15 cellular contexts compared by ENCODE assay signal in genomic region chr9:134469041-134469875, GRCh38.
DNase-seq lines count a peak whose midpoint lies in the region; ATAC-seq and TF ChIP-seq lines count a peak whose summit lies in the region.
"Had no signal": no experiment of that assay in that cellular context is flagged by ENCODE, and none has a peak within 500 bp of the region (broad histone marks: within the 10 kb centered on the region; RNA-seq: fewer than 3 reads in every experiment).

No MANE protein-coding gene starts in this region.

- H3K4me3 ChIP-seq in ovary (no peak overlapping the region), aorta (ENCODE audit: low read length in 2 of 2) (no peak overlapping the region), MG63 (no peak overlapping the region)

- intact Hi-C loops in left cardiac atrium (cut with DNase I) (no loop called here), ovary (cut with DNase I) (loop anchor here in 1 of 4 donors (10.0 kb wide), 1 partner anchor 56 kb away; no protein-coding TSS in a partner anchor), aorta (cut with DNase I) (no loop called here)

- WGBS in ovary, 3 donors: 11 to 14% (median 13%) methylated on average over 21 to 22 of the region's 22 CpGs
- 18 to 22% methylated on average over 22 of the region's 22 CpGs for WGBS in aorta, 2 donors

- peak; percentile 59 to 76 for ATAC-seq in left cardiac atrium
- peak; percentile 79 for ATAC-seq in aorta (ENCODE audit: low FRiP score)
- no peak for ATAC-seq in GM18498 (IDR thresholded peaks at IDR 0.05; ENCODE audit: unreplicated experiment)
- ATAC-seq: stimulated activated naive CD8-positive, alpha-beta T cell treated with anti-CD3 and anti-CD28 coated beads, Interleukin-15, Interleukin-2, amounts not matched to agents 100 U/mL and 50 U/mL, for 24 hours had no signal

- peak; percentile 52 for DNase-seq in amniotic epithelial cell (ENCODE audit: low read depth)
- DNase-seq in left cardiac atrium: no peak
- DNase-seq in ovary: peak; percentile 70 to 84 (median 73)
- DNase-seq in aorta: peak; percentile 80 to 89
- DNase-seq in MG63: no peak
- no peak for DNase-seq in NCI-H128 (lab: John Stamatoyannopoulos, UW; ENCODE audit: unreplicated experiment)
- DNase-seq: activated CD4-positive, CD25-positive, alpha-beta regulatory T cell treated with anti-CD3 and anti-CD28 coated beads, Interleukin-2, amount 50 U/mL, for 72 hours; activated CD8-positive, alpha-beta memory T cell treated with anti-CD3 and anti-CD28 coated beads, Interleukin-2, amount 50 U/mL, for 48 hours; cerebellar nuclear complex; mammary epithelial cell; NCI-H2081; NCI-H774; stimulated activated naive CD8-positive, alpha-beta T cell treated with anti-CD3 and anti-CD28 coated beads, Interleukin-15, Interleukin-2, amounts not matched to agents 100 U/mL and 50 U/mL, for 24 hours; T-helper 2 cell had no signal

- TF ChIP-seq CTCF in ovary (IDR thresholded peaks at IDR 0.05): no peak

- H3K4me1 ChIP-seq in ovary (ENCODE audit: insufficient read depth) (peaks cover 12% of the 10 kb centered on the region), aorta (ENCODE audit: control insufficient read depth in 1 of 2, insufficient read depth in 2 of 2, low read length in 2 of 2) (no peaks in the 10 kb centered on the region)

- H3K36me3 ChIP-seq in ovary: no peaks in the 10 kb centered on the region
- H3K36me3 ChIP-seq in aorta (ENCODE audit: control insufficient read depth in 1 of 2, insufficient read depth in 2 of 2, low read length in 1 of 2): no peaks in the 10 kb centered on the region
- no peaks in the 10 kb centered on the region for H3K36me3 ChIP-seq in MG63

- H3K9me3 ChIP-seq in ovary (no peaks in the 10 kb centered on the region), aorta (ENCODE audit: control insufficient read depth, low read length) (no peaks in the 10 kb centered on the region), MG63 (no peaks in the 10 kb centered on the region)

- no peaks in the 10 kb centered on the region for H3K27me3 ChIP-seq in ovary
- no peaks in the 10 kb centered on the region for H3K27me3 ChIP-seq in aorta (ENCODE audit: control insufficient read depth in 1 of 2, insufficient read depth in 2 of 2, low read length in 1 of 2)
- H3K27me3 ChIP-seq in MG63: no peaks in the 10 kb centered on the region

- no peak for TF ChIP-seq EP300 in ovary (IDR thresholded peaks at IDR 0.05)

- TF ChIP-seq POLR2A in ovary (IDR thresholded peaks at IDR 0.05): no peak

- H3K27ac ChIP-seq in ovary (peak overlapping the region in 1 of 2 donors; percentile 69), aorta (ENCODE audit: low read depth in 1 of 2, low read length in 2 of 2) (peak overlapping the region; percentile 15 to 53)

Comparison
In these comparisons a context has a peak if more than half of its experiments do, and no peak if none do; other contexts are left out.
1. DNase-seq: peak in amniotic epithelial cell (single experiment), ovary (5 of 5) and aorta (2 of 2); none in left cardiac atrium (single experiment), MG63 (single experiment) and NCI-H128 (single experiment).